3 cellular contexts compared by ENCODE assay signal in the genomic region with DNA sequence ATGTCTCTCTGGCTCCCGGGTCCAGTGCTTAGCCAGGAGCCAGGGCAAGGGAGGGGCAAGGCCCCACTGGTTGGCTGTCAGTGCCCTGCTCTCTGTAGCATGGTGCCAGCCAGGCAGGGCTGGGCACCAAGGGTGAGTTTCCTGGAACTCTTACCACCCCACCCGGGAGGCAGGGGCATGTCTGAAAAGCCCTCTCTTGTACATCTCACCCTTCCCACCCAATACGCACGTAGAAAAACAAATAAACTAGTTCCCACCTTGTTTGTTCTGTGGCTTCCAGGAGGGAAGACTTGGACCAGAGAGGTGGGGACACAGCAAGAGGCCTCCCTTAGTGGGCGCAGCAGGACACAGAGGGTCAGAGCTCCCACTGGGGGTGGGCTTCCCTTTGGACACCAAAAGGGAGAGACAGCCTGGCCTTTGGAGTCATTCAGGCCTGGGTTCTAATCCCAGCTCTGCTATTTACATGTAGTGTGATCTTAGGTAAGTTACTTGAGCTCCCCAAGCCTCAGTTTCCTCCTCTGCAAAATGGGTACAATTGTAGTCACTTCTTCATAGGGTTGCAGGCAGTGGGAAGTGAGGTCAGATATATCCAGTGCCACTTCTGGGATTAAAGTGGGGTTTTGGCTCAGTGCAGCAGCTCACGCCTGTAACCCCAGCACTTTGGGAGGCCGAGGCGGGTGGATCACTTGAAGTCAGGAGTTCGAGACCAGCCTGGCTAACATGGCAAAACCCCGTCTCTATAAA.
TF ChIP-seq lines count a peak whose summit lies in the region.

No MANE protein-coding gene starts in this region.

TF ChIP-seq in HEK293, 187 proteins besides CTCF, POLR2A, EP300 and RAD21:
- TF ChIP-seq, protein P1, sequence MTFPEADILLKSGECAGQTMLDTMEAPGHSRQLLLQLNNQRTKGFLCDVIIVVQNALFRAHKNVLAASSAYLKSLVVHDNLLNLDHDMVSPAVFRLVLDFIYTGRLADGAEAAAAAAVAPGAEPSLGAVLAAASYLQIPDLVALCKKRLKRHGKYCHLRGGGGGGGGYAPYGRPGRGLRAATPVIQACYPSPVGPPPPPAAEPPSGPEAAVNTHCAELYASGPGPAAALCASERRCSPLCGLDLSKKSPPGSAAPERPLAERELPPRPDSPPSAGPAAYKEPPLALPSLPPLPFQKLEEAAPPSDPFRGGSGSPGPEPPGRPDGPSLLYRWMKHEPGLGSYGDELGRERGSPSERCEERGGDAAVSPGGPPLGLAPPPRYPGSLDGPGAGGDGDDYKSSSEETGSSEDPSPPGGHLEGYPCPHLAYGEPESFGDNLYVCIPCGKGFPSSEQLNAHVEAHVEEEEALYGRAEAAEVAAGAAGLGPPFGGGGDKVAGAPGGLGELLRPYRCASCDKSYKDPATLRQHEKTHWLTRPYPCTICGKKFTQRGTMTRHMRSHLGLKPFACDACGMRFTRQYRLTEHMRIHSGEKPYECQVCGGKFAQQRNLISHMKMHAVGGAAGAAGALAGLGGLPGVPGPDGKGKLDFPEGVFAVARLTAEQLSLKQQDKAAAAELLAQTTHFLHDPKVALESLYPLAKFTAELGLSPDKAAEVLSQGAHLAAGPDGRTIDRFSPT (tag by site-specific recombination; IDR thresholded peaks at IDR 0.05), result 0 out of 2 replicates have a peak, but pooled peaks have one; percentile 32
- TF ChIP-seq ZFP3 (tag by site-specific recombination; IDR thresholded peaks at IDR 0.05; ENCODE audit: low read depth) (no peak), KLF10 (tag by site-specific recombination; IDR thresholded peaks at IDR 0.05) (no peak), ZNF707 (tag by site-specific recombination; IDR thresholded peaks at IDR 0.05) (no peak)
- TF ChIP-seq, protein P2, sequence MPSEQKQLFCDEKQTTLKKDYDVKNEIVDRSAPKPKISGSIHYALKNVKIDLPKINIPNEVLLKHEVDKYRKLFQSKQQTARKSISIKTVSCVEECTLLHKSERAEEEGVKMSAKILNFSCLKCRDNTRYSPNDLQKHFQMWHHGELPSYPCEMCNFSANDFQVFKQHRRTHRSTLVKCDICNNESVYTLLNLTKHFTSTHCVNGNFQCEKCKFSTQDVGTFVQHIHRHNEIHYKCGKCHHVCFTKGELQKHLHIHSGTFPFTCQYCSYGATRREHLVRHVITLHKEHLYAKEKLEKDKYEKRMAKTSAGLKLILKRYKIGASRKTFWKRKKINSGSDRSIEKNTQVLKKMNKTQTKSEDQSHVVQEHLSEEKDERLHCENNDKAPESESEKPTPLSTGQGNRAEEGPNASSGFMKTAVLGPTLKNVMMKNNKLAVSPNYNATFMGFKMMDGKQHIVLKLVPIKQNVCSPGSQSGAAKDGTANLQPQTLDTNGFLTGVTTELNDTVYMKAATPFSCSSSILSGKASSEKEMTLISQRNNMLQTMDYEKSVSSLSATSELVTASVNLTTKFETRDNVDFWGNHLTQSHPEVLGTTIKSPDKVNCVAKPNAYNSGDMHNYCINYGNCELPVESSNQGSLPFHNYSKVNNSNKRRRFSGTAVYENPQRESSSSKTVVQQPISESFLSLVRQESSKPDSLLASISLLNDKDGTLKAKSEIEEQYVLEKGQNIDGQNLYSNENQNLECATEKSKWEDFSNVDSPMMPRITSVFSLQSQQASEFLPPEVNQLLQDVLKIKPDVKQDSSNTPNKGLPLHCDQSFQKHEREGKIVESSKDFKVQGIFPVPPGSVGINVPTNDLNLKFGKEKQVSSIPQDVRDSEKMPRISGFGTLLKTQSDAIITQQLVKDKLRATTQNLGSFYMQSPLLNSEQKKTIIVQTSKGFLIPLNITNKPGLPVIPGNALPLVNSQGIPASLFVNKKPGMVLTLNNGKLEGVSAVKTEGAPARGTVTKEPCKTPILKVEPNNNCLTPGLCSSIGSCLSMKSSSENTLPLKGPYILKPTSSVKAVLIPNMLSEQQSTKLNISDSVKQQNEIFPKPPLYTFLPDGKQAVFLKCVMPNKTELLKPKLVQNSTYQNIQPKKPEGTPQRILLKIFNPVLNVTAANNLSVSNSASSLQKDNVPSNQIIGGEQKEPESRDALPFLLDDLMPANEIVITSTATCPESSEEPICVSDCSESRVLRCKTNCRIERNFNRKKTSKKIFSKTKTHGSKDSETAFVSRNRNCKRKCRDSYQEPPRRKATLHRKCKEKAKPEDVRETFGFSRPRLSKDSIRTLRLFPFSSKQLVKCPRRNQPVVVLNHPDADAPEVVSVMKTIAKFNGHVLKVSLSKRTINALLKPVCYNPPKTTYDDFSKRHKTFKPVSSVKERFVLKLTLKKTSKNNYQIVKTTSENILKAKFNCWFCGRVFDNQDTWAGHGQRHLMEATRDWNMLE (tag by site-specific recombination; conservative IDR thresholded peaks at IDR 0.05; ENCODE audit: low read depth), result no peak

TF ChIP-seq in K562, 482 proteins besides CTCF, POLR2A, EP300 and RAD21 (continues in another document):
- TF ChIP-seq KDM1A (IDR thresholded peaks at IDR 0.05), result peak; percentile 60 to 66
- peak; percentile 69; the same call in 1 of the 2 replicates for TF ChIP-seq ADNP (tag; IDR thresholded peaks at IDR 0.05)
- TF ChIP-seq ZBTB17 (CRISPR knock-in tag; IDR thresholded peaks at IDR 0.05), result no peak
- TF ChIP-seq, protein P3, sequence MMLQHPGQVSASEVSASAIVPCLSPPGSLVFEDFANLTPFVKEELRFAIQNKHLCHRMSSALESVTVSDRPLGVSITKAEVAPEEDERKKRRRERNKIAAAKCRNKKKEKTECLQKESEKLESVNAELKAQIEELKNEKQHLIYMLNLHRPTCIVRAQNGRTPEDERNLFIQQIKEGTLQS (IDR thresholded peaks at IDR 0.05), result no peak
- TF ChIP-seq, protein P3 (CRISPR knock-in tag; conservative IDR thresholded peaks at IDR 0.05), result no peak
- TF ChIP-seq CBX1 (IDR thresholded peaks at IDR 0.05; ENCODE audit: low read depth), result 0 out of 2 replicates have a peak, but pooled peaks have one; percentile 46
- TF ChIP-seq RBM15 (IDR thresholded peaks at IDR 0.05; ENCODE audit: insufficient read depth, low read length), result no peak
- TF ChIP-seq MTF1 (CRISPR knock-in tag; IDR thresholded peaks at IDR 0.05; ENCODE audit: borderline replicate concordance), result no peak
- TF ChIP-seq TOE1 (IDR thresholded peaks at IDR 0.05; ENCODE audit: borderline replicate concordance), result no peak
- no peak for TF ChIP-seq TOE1 (CRISPR knock-in tag; IDR thresholded peaks at IDR 0.05; ENCODE audit: borderline replicate concordance, low read depth)
- peak; percentile 79 for TF ChIP-seq RBM25 (IDR thresholded peaks at IDR 0.05; ENCODE audit: low read depth, low read length, severe bottlenecking)
- no peak for TF ChIP-seq NRF1 (conservative IDR thresholded peaks at IDR 0.05 in 1 of 2, IDR thresholded peaks at IDR 0.05 in 1 of 2)
- no peak for TF ChIP-seq FOXJ3 (CRISPR knock-in tag; IDR thresholded peaks at IDR 0.05)
- no peak for TF ChIP-seq SAFB (IDR thresholded peaks at IDR 0.05; ENCODE audit: borderline replicate concordance, low read depth, low read length)
- 0 out of 4 replicates have a peak, but pooled peaks of 1 of the 2 experiments have one; percentile 23 for TF ChIP-seq RCOR1 (IDR thresholded peaks at IDR 0.05; ENCODE audit: borderline replicate concordance in 1 of 2, low read depth in 2 of 2, low read length in 2 of 2)
- 0 out of 2 replicates have a peak, but pooled peaks have one; percentile 36 for TF ChIP-seq SMARCA5 (IDR thresholded peaks at IDR 0.05)
- TF ChIP-seq, protein P4, sequence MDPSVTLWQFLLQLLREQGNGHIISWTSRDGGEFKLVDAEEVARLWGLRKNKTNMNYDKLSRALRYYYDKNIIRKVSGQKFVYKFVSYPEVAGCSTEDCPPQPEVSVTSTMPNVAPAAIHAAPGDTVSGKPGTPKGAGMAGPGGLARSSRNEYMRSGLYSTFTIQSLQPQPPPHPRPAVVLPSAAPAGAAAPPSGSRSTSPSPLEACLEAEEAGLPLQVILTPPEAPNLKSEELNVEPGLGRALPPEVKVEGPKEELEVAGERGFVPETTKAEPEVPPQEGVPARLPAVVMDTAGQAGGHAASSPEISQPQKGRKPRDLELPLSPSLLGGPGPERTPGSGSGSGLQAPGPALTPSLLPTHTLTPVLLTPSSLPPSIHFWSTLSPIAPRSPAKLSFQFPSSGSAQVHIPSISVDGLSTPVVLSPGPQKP (CRISPR knock-in tag; IDR thresholded peaks at IDR 0.05), result no peak
- no peak for TF ChIP-seq PRMT5 (CRISPR knock-in tag; IDR thresholded peaks at IDR 0.05)
- TF ChIP-seq, protein P5, sequence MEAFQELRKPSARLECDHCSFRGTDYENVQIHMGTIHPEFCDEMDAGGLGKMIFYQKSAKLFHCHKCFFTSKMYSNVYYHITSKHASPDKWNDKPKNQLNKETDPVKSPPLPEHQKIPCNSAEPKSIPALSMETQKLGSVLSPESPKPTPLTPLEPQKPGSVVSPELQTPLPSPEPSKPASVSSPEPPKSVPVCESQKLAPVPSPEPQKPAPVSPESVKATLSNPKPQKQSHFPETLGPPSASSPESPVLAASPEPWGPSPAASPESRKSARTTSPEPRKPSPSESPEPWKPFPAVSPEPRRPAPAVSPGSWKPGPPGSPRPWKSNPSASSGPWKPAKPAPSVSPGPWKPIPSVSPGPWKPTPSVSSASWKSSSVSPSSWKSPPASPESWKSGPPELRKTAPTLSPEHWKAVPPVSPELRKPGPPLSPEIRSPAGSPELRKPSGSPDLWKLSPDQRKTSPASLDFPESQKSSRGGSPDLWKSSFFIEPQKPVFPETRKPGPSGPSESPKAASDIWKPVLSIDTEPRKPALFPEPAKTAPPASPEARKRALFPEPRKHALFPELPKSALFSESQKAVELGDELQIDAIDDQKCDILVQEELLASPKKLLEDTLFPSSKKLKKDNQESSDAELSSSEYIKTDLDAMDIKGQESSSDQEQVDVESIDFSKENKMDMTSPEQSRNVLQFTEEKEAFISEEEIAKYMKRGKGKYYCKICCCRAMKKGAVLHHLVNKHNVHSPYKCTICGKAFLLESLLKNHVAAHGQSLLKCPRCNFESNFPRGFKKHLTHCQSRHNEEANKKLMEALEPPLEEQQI (IDR thresholded peaks at IDR 0.05), result no peak

TF ChIP-seq in HepG2, 621 proteins besides CTCF, POLR2A, EP300 and RAD21:
- TF ChIP-seq ZNF629 (CRISPR knock-in tag; conservative IDR thresholded peaks at IDR 0.05), result peak; percentile 94
- TF ChIP-seq ATM (IDR thresholded peaks at IDR 0.05; ENCODE audit: borderline replicate concordance), result no peak
- TF ChIP-seq ZSCAN9 (CRISPR knock-in tag; IDR thresholded peaks at IDR 0.05; ENCODE audit: borderline replicate concordance), result no peak
- peak; percentile 88 for TF ChIP-seq CHD4 (IDR thresholded peaks at IDR 0.05; ENCODE audit: borderline replicate concordance, low read length)
- 0 out of 2 replicates have a peak, but pooled peaks have one; percentile 33 for TF ChIP-seq ZNF768 (CRISPR knock-in tag; IDR thresholded peaks at IDR 0.05)
- peak; percentile 62; the same call in 1 of the 2 replicates for TF ChIP-seq ZMYM3 (CRISPR knock-in tag; IDR thresholded peaks at IDR 0.05)
- TF ChIP-seq NAIF1 (CRISPR knock-in tag; IDR thresholded peaks at IDR 0.05; ENCODE audit: borderline replicate concordance), result no peak
- TF ChIP-seq, protein P6, sequence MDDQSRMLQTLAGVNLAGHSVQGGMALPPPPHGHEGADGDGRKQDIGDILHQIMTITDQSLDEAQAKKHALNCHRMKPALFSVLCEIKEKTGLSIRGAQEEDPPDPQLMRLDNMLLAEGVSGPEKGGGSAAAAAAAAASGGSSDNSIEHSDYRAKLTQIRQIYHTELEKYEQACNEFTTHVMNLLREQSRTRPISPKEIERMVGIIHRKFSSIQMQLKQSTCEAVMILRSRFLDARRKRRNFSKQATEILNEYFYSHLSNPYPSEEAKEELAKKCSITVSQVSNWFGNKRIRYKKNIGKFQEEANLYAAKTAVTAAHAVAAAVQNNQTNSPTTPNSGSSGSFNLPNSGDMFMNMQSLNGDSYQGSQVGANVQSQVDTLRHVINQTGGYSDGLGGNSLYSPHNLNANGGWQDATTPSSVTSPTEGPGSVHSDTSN (CRISPR knock-in tag; IDR thresholded peaks at IDR 0.05; ENCODE audit: borderline replicate concordance), result no peak
- 0 out of 2 replicates have a peak, but pooled peaks have one; percentile 39 for TF ChIP-seq HNRNPL (IDR thresholded peaks at IDR 0.05; ENCODE audit: low read depth, low read length)
- TF ChIP-seq, protein P7, sequence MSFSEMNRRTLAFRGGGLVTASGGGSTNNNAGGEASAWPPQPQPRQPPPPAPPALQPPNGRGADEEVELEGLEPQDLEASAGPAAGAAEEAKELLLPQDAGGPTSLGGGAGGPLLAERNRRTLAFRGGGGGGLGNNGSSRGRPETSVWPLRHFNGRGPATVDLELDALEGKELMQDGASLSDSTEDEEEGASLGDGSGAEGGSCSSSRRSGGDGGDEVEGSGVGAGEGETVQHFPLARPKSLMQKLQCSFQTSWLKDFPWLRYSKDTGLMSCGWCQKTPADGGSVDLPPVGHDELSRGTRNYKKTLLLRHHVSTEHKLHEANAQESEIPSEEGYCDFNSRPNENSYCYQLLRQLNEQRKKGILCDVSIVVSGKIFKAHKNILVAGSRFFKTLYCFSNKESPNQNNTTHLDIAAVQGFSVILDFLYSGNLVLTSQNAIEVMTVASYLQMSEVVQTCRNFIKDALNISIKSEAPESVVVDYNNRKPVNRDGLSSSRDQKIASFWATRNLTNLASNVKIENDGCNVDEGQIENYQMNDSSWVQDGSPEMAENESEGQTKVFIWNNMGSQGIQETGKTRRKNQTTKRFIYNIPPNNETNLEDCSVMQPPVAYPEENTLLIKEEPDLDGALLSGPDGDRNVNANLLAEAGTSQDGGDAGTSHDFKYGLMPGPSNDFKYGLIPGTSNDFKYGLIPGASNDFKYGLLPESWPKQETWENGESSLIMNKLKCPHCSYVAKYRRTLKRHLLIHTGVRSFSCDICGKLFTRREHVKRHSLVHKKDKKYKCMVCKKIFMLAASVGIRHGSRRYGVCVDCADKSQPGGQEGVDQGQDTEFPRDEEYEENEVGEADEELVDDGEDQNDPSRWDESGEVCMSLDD (CRISPR knock-in tag; IDR thresholded peaks at IDR 0.05; ENCODE audit: borderline replicate concordance), result no peak
- no peak for TF ChIP-seq GATA4 (IDR thresholded peaks at IDR 0.05; ENCODE audit: borderline replicate concordance, low read depth)
- no peak for TF ChIP-seq ZNF556 (CRISPR knock-in tag; IDR thresholded peaks at IDR 0.05; ENCODE audit: borderline replicate concordance)
- TF ChIP-seq CCAR2 (optimal IDR thresholded peaks at IDR 0.05; ENCODE audit: low read depth, low read length), result no peak
- TF ChIP-seq KDM1A (CRISPR knock-in tag; IDR thresholded peaks at IDR 0.05), result 0 out of 2 replicates have a peak, but pooled peaks have one; percentile 30
- TF ChIP-seq, protein P8, sequence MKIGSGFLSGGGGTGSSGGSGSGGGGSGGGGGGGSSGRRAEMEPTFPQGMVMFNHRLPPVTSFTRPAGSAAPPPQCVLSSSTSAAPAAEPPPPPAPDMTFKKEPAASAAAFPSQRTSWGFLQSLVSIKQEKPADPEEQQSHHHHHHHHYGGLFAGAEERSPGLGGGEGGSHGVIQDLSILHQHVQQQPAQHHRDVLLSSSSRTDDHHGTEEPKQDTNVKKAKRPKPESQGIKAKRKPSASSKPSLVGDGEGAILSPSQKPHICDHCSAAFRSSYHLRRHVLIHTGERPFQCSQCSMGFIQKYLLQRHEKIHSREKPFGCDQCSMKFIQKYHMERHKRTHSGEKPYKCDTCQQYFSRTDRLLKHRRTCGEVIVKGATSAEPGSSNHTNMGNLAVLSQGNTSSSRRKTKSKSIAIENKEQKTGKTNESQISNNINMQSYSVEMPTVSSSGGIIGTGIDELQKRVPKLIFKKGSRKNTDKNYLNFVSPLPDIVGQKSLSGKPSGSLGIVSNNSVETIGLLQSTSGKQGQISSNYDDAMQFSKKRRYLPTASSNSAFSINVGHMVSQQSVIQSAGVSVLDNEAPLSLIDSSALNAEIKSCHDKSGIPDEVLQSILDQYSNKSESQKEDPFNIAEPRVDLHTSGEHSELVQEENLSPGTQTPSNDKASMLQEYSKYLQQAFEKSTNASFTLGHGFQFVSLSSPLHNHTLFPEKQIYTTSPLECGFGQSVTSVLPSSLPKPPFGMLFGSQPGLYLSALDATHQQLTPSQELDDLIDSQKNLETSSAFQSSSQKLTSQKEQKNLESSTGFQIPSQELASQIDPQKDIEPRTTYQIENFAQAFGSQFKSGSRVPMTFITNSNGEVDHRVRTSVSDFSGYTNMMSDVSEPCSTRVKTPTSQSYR (CRISPR knock-in tag; IDR thresholded peaks at IDR 0.05; ENCODE audit: borderline replicate concordance), result no peak
- TF ChIP-seq KLF9 (CRISPR knock-in tag; IDR thresholded peaks at IDR 0.05; ENCODE audit: low read depth), result no peak
- no peak for TF ChIP-seq CBFB (CRISPR knock-in tag; IDR thresholded peaks at IDR 0.05)
